11 cellular contexts compared by ENCODE assay signal in genomic region chrX:9785252-9785943, GRCh38. TPM values are rescaled to one million over a fixed set of nuclear protein-coding genes. Genes with fewer than 3 reads are reported as not detected.
DNase-seq lines count a peak whose midpoint lies in the region; ATAC-seq, FAIRE-seq and TF ChIP-seq lines count a peak whose summit lies in the region.
"Had no signal": no experiment of that assay in that cellular context is flagged by ENCODE, and none has a peak within 500 bp of the region (broad histone marks: within the 10 kb centered on the region; RNA-seq: fewer than 3 reads in every experiment).

No MANE protein-coding gene starts in this region.

- WGBS in hepatocyte (ENCODE audit: low lambda C conversion rate, missing lambda C conversion rate): 54% methylated on average over 52 of the region's 58 CpGs
- 5 to 13% methylated on average over 36 to 58 of the region's 58 CpGs for WGBS in pancreas, 2 donors

- intact Hi-C loops in Calu3 (cut with micrococcal nuclease; ENCODE audit: unreplicated experiment): loop anchor here (5.0 to 10.0 kb wide), 2 partner anchors 59 to 82 kb away; no protein-coding TSS in a partner anchor
- intact Hi-C loops in pancreas (cut with DNase I): no loop called here
- intact Hi-C loops in activated CD4-positive, alpha-beta T cell treated with anti-CD3 and anti-CD28 coated beads for 36 hours (cut with DNase I, micrococcal nuclease): no loop called here

- H4K20me1 ChIP-seq in hepatocyte (ENCODE audit: insufficient read depth, poor library complexity, severe bottlenecking): no peaks in the 10 kb centered on the region

- H3K27me3 ChIP-seq in Peyer's patch (no peaks in the 10 kb centered on the region), hepatocyte (no peaks in the 10 kb centered on the region), pancreas (no peaks in the 10 kb centered on the region)
- H3K27me3 ChIP-seq: thyroid gland had no signal

- POLR2A ChIA-PET in activated CD4-positive, alpha-beta T cell treated with anti-CD3 and anti-CD28 coated beads for 36 hours (lab: Charles Lee): no interaction called here

- H3K36me3 ChIP-seq in Peyer's patch (no peaks in the 10 kb centered on the region), hepatocyte (replicated peaks; ENCODE audit: insufficient read depth, low read depth) (no peaks in the 10 kb centered on the region), pancreas (no peaks in the 10 kb centered on the region)
- H3K36me3 ChIP-seq: thyroid gland had no signal

- H3K27me3 Mint-ChIP-seq in Calu3 (ENCODE audit: unreplicated experiment): no peaks in the 10 kb centered on the region
- H3K27me3 Mint-ChIP-seq in activated CD4-positive, alpha-beta T cell treated with anti-CD3 and anti-CD28 coated beads for 36 hours: peaks cover 31% of the 10 kb centered on the region

- H3K27ac ChIP-seq in Peyer's patch (no peak overlapping the region), hepatocyte (peak overlapping the region; percentile 43), pancreas (peak overlapping the region in 1 of 4 donors; percentile 36)
- H3K27ac ChIP-seq: thyroid gland had no signal

- no peaks in the 10 kb centered on the region for H3K9me3 Mint-ChIP-seq in Calu3 (ENCODE audit: low read depth, unreplicated experiment)
- no peaks in the 10 kb centered on the region for H3K9me3 Mint-ChIP-seq in activated CD4-positive, alpha-beta T cell treated with anti-CD3 and anti-CD28 coated beads for 36 hours (ENCODE audit: low read depth)

- no peaks in the 10 kb centered on the region for H3K9me3 ChIP-seq in Peyer's patch
- H3K9me3 ChIP-seq in hepatocyte (ENCODE audit: low read depth): no peaks in the 10 kb centered on the region
- H3K9me3 ChIP-seq in pancreas: no peaks in the 10 kb centered on the region
- H3K9me3 ChIP-seq: thyroid gland had no signal

- H3K4me3 ChIP-seq in Peyer's patch (peak overlapping the region in 3 of 4 donors; percentile 36 to 58 (median 56)), hepatocyte (peak overlapping the region; percentile 26), pancreas (peak overlapping the region; percentile 28 to 54 (median 48))

- no peak overlapping the region for H3K27ac Mint-ChIP-seq in Calu3 (ENCODE audit: unreplicated experiment)
- H3K27ac Mint-ChIP-seq in activated CD4-positive, alpha-beta T cell treated with anti-CD3 and anti-CD28 coated beads for 36 hours: no peak overlapping the region

- H2AFZ ChIP-seq in hepatocyte: no peak overlapping the region

- peaks cover 24% of the 10 kb centered on the region for H3K79me2 ChIP-seq in hepatocyte

- H3K4me1 Mint-ChIP-seq in Calu3 (ENCODE audit: low read depth, unreplicated experiment): peaks cover 22% of the 10 kb centered on the region
- no peaks in the 10 kb centered on the region for H3K4me1 Mint-ChIP-seq in activated CD4-positive, alpha-beta T cell treated with anti-CD3 and anti-CD28 coated beads for 36 hours

- peak; percentile 11 to 53 (median 22) for ATAC-seq in pancreas
- ATAC-seq in HG03442 (IDR thresholded peaks at IDR 0.05; ENCODE audit: unreplicated experiment): no peak
- no peak for ATAC-seq in activated CD4-positive, alpha-beta T cell treated with anti-CD3 and anti-CD28 coated beads for 36 hours

- H3K9me2 ChIP-seq in hepatocyte (replicated peaks; ENCODE audit: insufficient read depth): no peaks in the 10 kb centered on the region

- H3K4me1 ChIP-seq in Peyer's patch: no peaks in the 10 kb centered on the region
- H3K4me1 ChIP-seq in hepatocyte (ENCODE audit: insufficient read depth): peaks cover 8% of the 10 kb centered on the region
- no peaks in the 10 kb centered on the region for H3K4me1 ChIP-seq in pancreas

- DNase-seq in Calu3 (no peak), Peyer's patch (no peak), hepatocyte (ENCODE audit: low spot score) (peak; percentile 25), pancreas (peak in 2 of 6 donors; percentile 54 to 73), NCI-H2029 (lab: John Stamatoyannopoulos, UW) (no peak)
- no peak for DNase-seq in activated CD8-positive, alpha-beta memory T cell treated with anti-CD3 and anti-CD28 coated beads, Interleukin-2, amount 50 U/mL, for 4 hours
- no peak for DNase-seq in activated CD4-positive, alpha-beta T cell treated with anti-CD3 and anti-CD28 coated beads for 36 hours
- DNase-seq: activated CD4-positive, alpha-beta T cell treated with anti-CD3 and anti-CD28 coated beads for 4 hours had no signal

- H3K36me3 Mint-ChIP-seq in Calu3 (ENCODE audit: insufficient read depth, unreplicated experiment): peaks cover 22% of the 10 kb centered on the region
- no peaks in the 10 kb centered on the region for H3K36me3 Mint-ChIP-seq in activated CD4-positive, alpha-beta T cell treated with anti-CD3 and anti-CD28 coated beads for 36 hours (ENCODE audit: low read depth)

- no peak for FAIRE-seq in pancreas (lab: Jason Lieb, UNC)

- BruUV-seq in Calu3 (replicated peaks; lab: Mats Ljungman, UMichigan): no TSS peak

- H3K4me3 Mint-ChIP-seq in Calu3 (ENCODE audit: low read depth, unreplicated experiment): peak overlapping the region; percentile 52
- H3K4me3 Mint-ChIP-seq in activated CD4-positive, alpha-beta T cell treated with anti-CD3 and anti-CD28 coated beads for 36 hours: no peak overlapping the region

- CTCF ChIA-PET in Calu3 (lab: Charles Lee): interaction anchor here (0.6 kb wide), 1 partner anchor 65 kb away, joined by 4 read pairs; no protein-coding TSS in a partner anchor
- CTCF ChIA-PET in activated CD4-positive, alpha-beta T cell treated with anti-CD3 and anti-CD28 coated beads for 36 hours (lab: Charles Lee): interaction anchor here (0.5 kb wide), 1 partner anchor 361 kb away, joined by 3 read pairs; no protein-coding TSS in a partner anchor

- H3K4me2 ChIP-seq in hepatocyte: peak overlapping the region; percentile 68

- TF ChIP-seq POLR2A in Peyer's patch (IDR thresholded peaks at IDR 0.05): no peak

- TF ChIP-seq CTCF in Calu3 (IDR thresholded peaks at IDR 0.05; ENCODE audit: unreplicated experiment) (no peak), Peyer's patch (IDR thresholded peaks at IDR 0.05) (no peak), hepatocyte (IDR thresholded peaks at IDR 0.05; ENCODE audit: poor library complexity) (no peak), pancreas (IDR thresholded peaks at IDR 0.05) (no peak)

RNA-seq across cellular contexts. Expression of gene SHROOM2, which starts 0.8 kb away (rescaled TPM):
- total RNA-seq in Calu3 (2022) (14.1 and 15.3 TPM in 2 replicates), Peyer's patch (1 to 10 TPM; 1.8 to 7.4 (median 3.3) TPM), hepatocyte (6.2 and 8.5 TPM in 2 replicates), pancreas (1 to 10 TPM; 3.2 to 6.6 (median 4.2) TPM)
- polyA plus RNA-seq in hepatocyte (5.6 and 6.9 TPM in 2 replicates), pancreas (1 to 10 TPM; 3.3 to 3.8 TPM)
- not detected for total RNA-seq in activated CD4-positive, alpha-beta T cell treated with anti-CD3 and anti-CD28 coated beads for 36 hours
- total RNA-seq: OCI-LY7 had no signal

RNA-seq across cellular contexts. Expression of gene GPR143, which starts 19.8 kb away (rescaled TPM):
- total RNA-seq in Calu3 (2022) (8.3 and 8.8 TPM in 2 replicates), Peyer's patch (not detected), hepatocyte (3.0 and 3.2 TPM in 2 replicates), pancreas (1 to 10 TPM in 3 of 6 donors, under 1 TPM in 3; 0.60 to 1.9 (median 0.92) TPM)
- polyA plus RNA-seq in hepatocyte (9.4 and 9.8 TPM in 2 replicates), pancreas (1 to 10 TPM; 1.1 to 1.9 TPM)
- total RNA-seq in activated CD4-positive, alpha-beta T cell treated with anti-CD3 and anti-CD28 coated beads for 36 hours: not detected
- total RNA-seq: OCI-LY7 had no signal

Comparison
In these comparisons a context has a peak if more than half of its experiments do, and no peak if none do; other contexts are left out.
1. ATAC-seq: peak in pancreas (4 of 4); none in HG03442 (single experiment) and activated CD4-positive, alpha-beta T cell treated with anti-CD3 and anti-CD28 coated beads for 36 hours (single experiment).
2. Peak in every context shown above with its lines, with median percentiles within 50 percentile points of each other: H3K4me3 ChIP-seq.